ENCODE assay signal across 1 cellular context in the genomic region with DNA sequence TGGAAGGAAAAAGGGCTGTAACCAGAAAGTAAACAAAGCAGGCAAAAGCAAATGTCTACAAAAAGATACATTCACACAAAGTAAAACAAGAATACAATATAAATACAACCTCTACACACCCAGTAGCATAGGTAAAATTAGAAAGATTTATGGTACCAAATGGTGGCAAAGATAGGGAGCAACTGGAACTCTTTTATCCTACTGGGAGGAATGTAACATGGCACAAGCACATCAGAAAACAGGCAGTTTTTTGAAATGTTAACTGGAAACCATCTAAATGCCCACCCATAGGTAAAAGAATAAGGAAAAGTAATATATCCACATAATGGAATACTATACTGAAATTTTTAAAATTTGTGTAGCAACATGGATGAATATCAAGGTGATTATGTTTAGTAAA.
TF ChIP-seq lines count a peak whose summit lies in the region.

No MANE protein-coding gene starts in this region.

TF ChIP-seq in HCT116, 20 proteins besides CTCF, POLR2A, EP300 and RAD21 (continued from another document):
- TF ChIP-seq, protein P1, sequence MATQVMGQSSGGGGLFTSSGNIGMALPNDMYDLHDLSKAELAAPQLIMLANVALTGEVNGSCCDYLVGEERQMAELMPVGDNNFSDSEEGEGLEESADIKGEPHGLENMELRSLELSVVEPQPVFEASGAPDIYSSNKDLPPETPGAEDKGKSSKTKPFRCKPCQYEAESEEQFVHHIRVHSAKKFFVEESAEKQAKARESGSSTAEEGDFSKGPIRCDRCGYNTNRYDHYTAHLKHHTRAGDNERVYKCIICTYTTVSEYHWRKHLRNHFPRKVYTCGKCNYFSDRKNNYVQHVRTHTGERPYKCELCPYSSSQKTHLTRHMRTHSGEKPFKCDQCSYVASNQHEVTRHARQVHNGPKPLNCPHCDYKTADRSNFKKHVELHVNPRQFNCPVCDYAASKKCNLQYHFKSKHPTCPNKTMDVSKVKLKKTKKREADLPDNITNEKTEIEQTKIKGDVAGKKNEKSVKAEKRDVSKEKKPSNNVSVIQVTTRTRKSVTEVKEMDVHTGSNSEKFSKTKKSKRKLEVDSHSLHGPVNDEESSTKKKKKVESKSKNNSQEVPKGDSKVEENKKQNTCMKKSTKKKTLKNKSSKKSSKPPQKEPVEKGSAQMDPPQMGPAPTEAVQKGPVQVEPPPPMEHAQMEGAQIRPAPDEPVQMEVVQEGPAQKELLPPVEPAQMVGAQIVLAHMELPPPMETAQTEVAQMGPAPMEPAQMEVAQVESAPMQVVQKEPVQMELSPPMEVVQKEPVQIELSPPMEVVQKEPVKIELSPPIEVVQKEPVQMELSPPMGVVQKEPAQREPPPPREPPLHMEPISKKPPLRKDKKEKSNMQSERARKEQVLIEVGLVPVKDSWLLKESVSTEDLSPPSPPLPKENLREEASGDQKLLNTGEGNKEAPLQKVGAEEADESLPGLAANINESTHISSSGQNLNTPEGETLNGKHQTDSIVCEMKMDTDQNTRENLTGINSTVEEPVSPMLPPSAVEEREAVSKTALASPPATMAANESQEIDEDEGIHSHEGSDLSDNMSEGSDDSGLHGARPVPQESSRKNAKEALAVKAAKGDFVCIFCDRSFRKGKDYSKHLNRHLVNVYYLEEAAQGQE (IDR thresholded peaks at IDR 0.05; ENCODE audit: low read depth) = no peak
- TF ChIP-seq TCF7L2 (IDR thresholded peaks at IDR 0.05; ENCODE audit: borderline replicate concordance, extremely low read depth, insufficient read depth, insufficient read length) (no peak), SP1 (IDR thresholded peaks at IDR 0.05; ENCODE audit: low read depth) (no peak)
TF ChIP-seq in HCT116: peak in this region for 0.
